ENCODE assay signal across 31 cellular contexts in the genomic region with DNA sequence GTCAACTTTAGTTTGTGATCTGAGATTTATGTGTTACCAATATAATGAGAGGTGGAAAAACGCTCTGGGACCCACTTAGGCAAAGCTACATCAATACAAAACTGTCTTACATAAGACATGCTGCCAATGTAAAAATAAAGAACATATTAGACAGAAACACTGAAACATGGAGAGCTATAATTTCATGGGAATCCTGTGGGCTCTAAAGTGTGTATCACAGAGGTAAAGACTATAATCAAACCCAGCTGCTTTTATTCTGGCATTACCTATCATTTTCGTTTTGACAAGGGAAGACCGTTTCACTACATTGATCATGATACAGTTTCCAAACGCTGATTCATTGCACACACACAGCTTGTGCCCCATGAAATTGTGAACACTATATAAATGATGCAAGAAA.
"Had no signal": no experiment of that assay in that cellular context is flagged by ENCODE, and none has a peak within 500 bp of the region (broad histone marks: within the 10 kb centered on the region; RNA-seq: fewer than 3 reads in every experiment).

No MANE protein-coding gene starts in this region.

- H3K36me3 ChIP-seq: MG63, Peyer's patch, SJCRH30 had no signal

- H3K27me3 ChIP-seq: MG63, Peyer's patch, SJCRH30 had no signal

- H3K27ac ChIP-seq: Peyer's patch, SJCRH30, SK-N-MC had no signal

- H3K36me3 Mint-ChIP-seq: T-cell had no signal

- DNase-seq: Kasumi-1, KG1, MG63, NCI-H1048, NCI-H1092 treated with DMSO at 0.1 percent for 48 hours, NCI-H1105 treated with DMSO at 0.1 percent for 48 hours, NCI-H1417, NCI-H1436, NCI-H146, NCI-H1694, NCI-H187, NCI-H1930, NCI-H2029 treated with DMSO at 0.1 percent for 48 hours, NCI-H2107, NCI-H2171, NCI-H226, NCI-H446 treated with DMSO at 0.1 percent for 48 hours, NCI-H510A, NCI-H524, NCI-H526, NCI-H774, PC-3, Peyer's patch, RPMI8226, SHP77, SIG-M5, SJCRH30, T-cell had no signal

- ATAC-seq: PC-3, Right ventricle myocardium inferior, SK-N-SH treated with all-trans-retinoic acid at 6 μM for 48 hours, T-cell had no signal

- H3K4me3 Mint-ChIP-seq: T-cell had no signal

- H3K4me1 Mint-ChIP-seq: T-cell had no signal

- H3K27ac Mint-ChIP-seq: T-cell had no signal

- H3K4me3 ChIP-seq: MG63, Peyer's patch, SJCRH30, SK-N-MC had no signal

- H3K27me3 Mint-ChIP-seq: T-cell had no signal

- H3K9me3 ChIP-seq: MG63, SJCRH30 had no signal
